Comparison of ENCODE assay signal across 28 cellular contexts in the genomic region with DNA sequence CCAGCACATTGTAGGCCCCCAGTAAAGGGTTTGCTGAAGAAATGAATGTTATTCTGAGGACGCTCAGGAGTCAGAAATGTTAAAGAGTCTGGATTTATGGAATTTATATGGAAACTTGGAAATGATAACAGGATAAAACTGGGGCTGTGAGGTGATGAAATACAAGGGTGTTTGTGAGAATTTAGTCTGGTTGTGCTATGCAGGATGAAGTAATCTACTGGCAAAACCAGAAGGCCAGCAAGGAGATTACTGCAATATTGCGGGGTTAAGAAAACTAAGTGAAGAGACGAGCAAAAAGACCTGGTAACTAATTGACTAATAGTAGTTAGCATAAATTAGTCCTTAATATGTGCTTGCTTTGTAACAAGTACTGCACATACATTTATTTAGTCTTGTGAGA.
"Had no signal": no experiment of that assay in that cellular context is flagged by ENCODE, and none has a peak within 500 bp of the region (broad histone marks: within the 10 kb centered on the region; RNA-seq: fewer than 3 reads in every experiment).

No MANE protein-coding gene starts in this region.

- H3K36me3 ChIP-seq: brain microvascular endothelial cell had no signal

- H3K4me1 Mint-ChIP-seq: activated CD4-positive, alpha-beta T cell treated with anti-CD3 and anti-CD28 coated beads for 36 hours; activated CD4-positive, alpha-beta T cell treated with anti-CD3 and anti-CD28 coated beads, Interleukin-2, amount 10 ng/mL, durations not matched to agents 7 days and 5 days; activated naive CD4-positive, alpha-beta T cell treated with anti-CD3 and anti-CD28 coated beads, Interleukin-2, amount 50 U/mL, for 24 hours; activated naive CD8-positive, alpha-beta T cell treated with anti-CD3 and anti-CD28 coated beads, Interleukin-2, amount 10 ng/mL, durations not matched to agents 7 days and 5 days; central memory CD8-positive, alpha-beta T cell; endodermal cell had no signal

- H3K9me3 Mint-ChIP-seq: activated CD4-positive, alpha-beta T cell treated with anti-CD3 and anti-CD28 coated beads, Interleukin-2, amount 10 ng/mL, durations not matched to agents 7 days and 5 days; activated CD8-positive, alpha-beta T cell treated with anti-CD3 and anti-CD28 coated beads for 36 hours; activated naive CD4-positive, alpha-beta T cell treated with anti-CD3 and anti-CD28 coated beads for 36 hours; activated naive CD4-positive, alpha-beta T cell treated with anti-CD3 and anti-CD28 coated beads, Interleukin-2, amount 50 U/mL, for 24 hours; activated naive CD8-positive, alpha-beta T cell treated with anti-CD3 and anti-CD28 coated beads, Interleukin-2, amount 10 ng/mL, durations not matched to agents 7 days and 5 days; activated T-helper 1 cell treated with anti-CD3 and anti-CD28 coated beads, Interleukin-12 subunit alpha, Interleukin-12 subunit beta, Interleukin-2, Interleukin-4 antibody, amounts not matched to agents 30 ng/mL and 10 ng/mL and 1 ng/mL, durations not matched to agents 14 hours and 24 hours and 36 hours; activated T-helper 2 cell treated with anti-CD3 and anti-CD28 coated beads, Interferon-gamma antibody, Interleukin-2, Interleukin-4, amounts not matched to agents 10 μg/mL and 5 μg/mL and 100 μg/mL, durations not matched to agents 14 hours and 24 hours and 36 hours; central memory CD8-positive, alpha-beta T cell; dendritic cell treated with granulocyte-macrophage colony-stimulating factor and Interleukin-4, amounts not matched to agents 40 ng/mL and 50 ng/mL, for 4 days; endodermal cell had no signal

- FAIRE-seq: astrocyte, bronchial epithelial cell, frontal cortex had no signal

- H3K36me3 Mint-ChIP-seq: activated naive CD8-positive, alpha-beta T cell treated with anti-CD3 and anti-CD28 coated beads, Interleukin-2, amount 10 ng/mL, durations not matched to agents 7 days and 5 days had no signal

- H3K4me3 Mint-ChIP-seq: activated CD4-positive, alpha-beta T cell treated with anti-CD3 and anti-CD28 coated beads for 36 hours; activated CD4-positive, alpha-beta T cell treated with anti-CD3 and anti-CD28 coated beads, Interleukin-2, amount 10 ng/mL, durations not matched to agents 7 days and 5 days; activated CD8-positive, alpha-beta T cell treated with anti-CD3 and anti-CD28 coated beads for 36 hours; activated naive CD4-positive, alpha-beta T cell treated with anti-CD3 and anti-CD28 coated beads for 36 hours; activated naive CD4-positive, alpha-beta T cell treated with anti-CD3 and anti-CD28 coated beads, Interleukin-2, amount 50 U/mL, for 24 hours; activated naive CD8-positive, alpha-beta T cell treated with anti-CD3 and anti-CD28 coated beads, Interleukin-2, amount 10 ng/mL, durations not matched to agents 7 days and 5 days; activated T-helper 1 cell treated with anti-CD3 and anti-CD28 coated beads, Interleukin-12 subunit alpha, Interleukin-12 subunit beta, Interleukin-2, Interleukin-4 antibody, amounts not matched to agents 30 ng/mL and 10 ng/mL and 1 ng/mL, durations not matched to agents 14 hours and 24 hours and 36 hours; central memory CD8-positive, alpha-beta T cell; dendritic cell treated with granulocyte-macrophage colony-stimulating factor and Interleukin-4, amounts not matched to agents 40 ng/mL and 50 ng/mL, for 4 days; endodermal cell had no signal

- DNase-seq: activated CD4-positive, alpha-beta T cell treated with anti-CD3 and anti-CD28 coated beads for 36 hours; activated CD4-positive, alpha-beta T cell treated with anti-CD3 and anti-CD28 coated beads, Interleukin-2, amount 10 ng/mL, durations not matched to agents 7 days and 5 days; activated CD4-positive, alpha-beta T cell treated with anti-CD3 and anti-CD28 coated beads, Interleukin-2, amount 50 U/mL, for 4 hours; activated CD4-positive, CD25-positive, alpha-beta regulatory T cell; activated CD4-positive, CD25-positive, alpha-beta regulatory T cell treated with anti-CD3 and anti-CD28 coated beads, Interleukin-2, amount 50 U/mL, for 72 hours; activated CD8-positive, alpha-beta memory T cell treated with anti-CD3 and anti-CD28 coated beads for 24 hours; activated CD8-positive, alpha-beta T cell treated with anti-CD3 and anti-CD28 coated beads for 36 hours; activated effector memory CD4-positive, alpha-beta T cell treated with anti-CD3 and anti-CD28 coated beads, Interleukin-2, amount 50 U/mL, for 16 hours; activated naive CD4-positive, alpha-beta T cell treated with anti-CD3 and anti-CD28 coated beads for 36 hours; activated naive CD8-positive, alpha-beta T cell treated with anti-CD3 and anti-CD28 coated beads, Interleukin-2, amount 10 ng/mL, durations not matched to agents 7 days and 5 days; activated T-cell treated with anti-CD3 and anti-CD28 coated beads, Interleukin-2, amount 50 U/mL, for 48 hours; amniotic stem cell; anterior cingulate cortex; brain microvascular endothelial cell; dorsolateral prefrontal cortex; effector memory CD4-positive, alpha-beta T cell; endodermal cell; head of caudate nucleus; T-helper 2 cell had no signal

- H3K27me3 ChIP-seq: brain microvascular endothelial cell, dorsolateral prefrontal cortex had no signal

- H3K27ac ChIP-seq: brain microvascular endothelial cell, coronary artery, dorsolateral prefrontal cortex had no signal

- H3K27ac Mint-ChIP-seq: activated CD4-positive, alpha-beta T cell treated with anti-CD3 and anti-CD28 coated beads for 36 hours; activated CD4-positive, alpha-beta T cell treated with anti-CD3 and anti-CD28 coated beads, Interleukin-2, amount 10 ng/mL, durations not matched to agents 7 days and 5 days; activated CD8-positive, alpha-beta T cell treated with anti-CD3 and anti-CD28 coated beads for 36 hours; activated naive CD4-positive, alpha-beta T cell treated with anti-CD3 and anti-CD28 coated beads for 36 hours; activated naive CD4-positive, alpha-beta T cell treated with anti-CD3 and anti-CD28 coated beads, Interleukin-2, amount 50 U/mL, for 24 hours; activated naive CD8-positive, alpha-beta T cell treated with anti-CD3 and anti-CD28 coated beads, Interleukin-2, amount 10 ng/mL, durations not matched to agents 7 days and 5 days; activated T-helper 1 cell treated with anti-CD3 and anti-CD28 coated beads, Interleukin-12 subunit alpha, Interleukin-12 subunit beta, Interleukin-2, Interleukin-4 antibody, amounts not matched to agents 30 ng/mL and 10 ng/mL and 1 ng/mL, durations not matched to agents 14 hours and 24 hours and 36 hours; activated T-helper 2 cell treated with anti-CD3 and anti-CD28 coated beads, Interferon-gamma antibody, Interleukin-2, Interleukin-4, amounts not matched to agents 10 μg/mL and 5 μg/mL and 100 μg/mL, durations not matched to agents 14 hours and 24 hours and 36 hours; dendritic cell treated with granulocyte-macrophage colony-stimulating factor and Interleukin-4, amounts not matched to agents 40 ng/mL and 50 ng/mL, for 4 days; endodermal cell had no signal

- H3K4me3 ChIP-seq: coronary artery, dorsolateral prefrontal cortex had no signal

- H3K27me3 Mint-ChIP-seq: activated CD4-positive, alpha-beta T cell treated with anti-CD3 and anti-CD28 coated beads for 36 hours; activated CD4-positive, alpha-beta T cell treated with anti-CD3 and anti-CD28 coated beads, Interleukin-2, amount 10 ng/mL, durations not matched to agents 7 days and 5 days; activated CD8-positive, alpha-beta T cell treated with anti-CD3 and anti-CD28 coated beads for 36 hours; activated naive CD4-positive, alpha-beta T cell treated with anti-CD3 and anti-CD28 coated beads, Interleukin-2, amount 50 U/mL, for 24 hours; activated naive CD8-positive, alpha-beta T cell treated with anti-CD3 and anti-CD28 coated beads, Interleukin-2, amount 10 ng/mL, durations not matched to agents 7 days and 5 days; central memory CD8-positive, alpha-beta T cell; dendritic cell treated with granulocyte-macrophage colony-stimulating factor and Interleukin-4, amounts not matched to agents 40 ng/mL and 50 ng/mL, for 4 days had no signal
